ENCODE assay signal across 8 cellular contexts in genomic region chr22:21837184-21837979, GRCh38. TPM values are rescaled to one million over a fixed set of nuclear protein-coding genes. Genes with fewer than 3 reads are reported as not detected.
DNase-seq lines count a peak whose midpoint lies in the region; ATAC-seq and TF ChIP-seq lines count a peak whose summit lies in the region.

No MANE protein-coding gene starts in this region.

- H3K27me3 ChIP-seq in GM23248 (replicated peaks; ENCODE audit: insufficient read depth) (no peaks in the 10 kb centered on the region), gastrocnemius medialis (no peaks in the 10 kb centered on the region)

- H3K36me3 ChIP-seq in GM23248 (ENCODE audit: low read depth) (no peaks in the 10 kb centered on the region), gastrocnemius medialis (no peaks in the 10 kb centered on the region)

- intact Hi-C loops in activated B cell treated with CpG ODN at 0.5 μM for 24 hours (cut with micrococcal nuclease) (no loop called here), left ventricle myocardium superior (cut with micrococcal nuclease) (no loop called here), gastrocnemius medialis (cut with DNase I; ENCODE audit: low total_unique reads) (loop anchor here (5.0 kb wide), 1 partner anchor 125 kb away; no protein-coding TSS in a partner anchor)

- peak overlapping the region; percentile 45 for H3K4me3 ChIP-seq in GM23248
- no peak overlapping the region for H3K4me3 ChIP-seq in gastrocnemius medialis

- POLR2A ChIA-PET in activated B cell treated with CpG ODN at 0.5 μM for 24 hours (lab: Charles Lee), result no interaction called here

- H2AFZ ChIP-seq in GM23248, result no peak overlapping the region

- CTCF ChIA-PET in activated B cell treated with CpG ODN at 0.5 μM for 24 hours (lab: Charles Lee), result no interaction called here

- 2 to 5% methylated on average over 5 of the region's 5 CpGs for WGBS in GM23248 (ENCODE audit: low coverage in 1 of 2, low lambda C conversion rate in 2 of 2, missing lambda C conversion rate in 2 of 2), 2 experiments

- peaks cover 99% of the 10 kb centered on the region for H3K79me2 ChIP-seq in GM23248 (ENCODE audit: insufficient read depth)

- H3K36me3 Mint-ChIP-seq in activated B cell treated with CpG ODN at 0.5 μM for 24 hours (ENCODE audit: low read depth), result peaks cover 3% of the 10 kb centered on the region
- no peaks in the 10 kb centered on the region for H3K36me3 Mint-ChIP-seq in activated T-helper 17 cell treated with anti-CD3 and anti-CD28 coated beads, Interleukin-2, amount 50 U/mL, for 72 hours (ENCODE audit: low read depth)

- H3K9me3 Mint-ChIP-seq in activated B cell treated with CpG ODN at 0.5 μM for 24 hours, result no peaks in the 10 kb centered on the region
- H3K9me3 Mint-ChIP-seq in activated T-helper 17 cell treated with anti-CD3 and anti-CD28 coated beads, Interleukin-2, amount 50 U/mL, for 72 hours, result no peaks in the 10 kb centered on the region

- H3K4me1 ChIP-seq in GM23248 (ENCODE audit: insufficient read depth) (peaks cover 27% of the 10 kb centered on the region), gastrocnemius medialis (peaks cover 50 to 58% of the 10 kb centered on the region in 2 donors)

- H3K4me3 Mint-ChIP-seq in activated B cell treated with CpG ODN at 0.5 μM for 24 hours, result no peak overlapping the region
- H3K4me3 Mint-ChIP-seq in activated T-helper 17 cell treated with anti-CD3 and anti-CD28 coated beads, Interleukin-2, amount 50 U/mL, for 72 hours, result no peak overlapping the region

- TF ChIP-seq POLR2A in gastrocnemius medialis (IDR thresholded peaks at IDR 0.05), result no peak

- H3K27ac ChIP-seq in GM23248 (peak overlapping the region; percentile 82), gastrocnemius medialis (peak overlapping the region; percentile 77 to 87 (median 81))

- peaks cover 18% of the 10 kb centered on the region; the same call in 1 of the 2 replicates for H4K20me1 ChIP-seq in GM23248 (ENCODE audit: insufficient read depth)

- H3K4me1 Mint-ChIP-seq in activated B cell treated with CpG ODN at 0.5 μM for 24 hours, result peaks cover 59% of the 10 kb centered on the region
- H3K4me1 Mint-ChIP-seq in activated T-helper 17 cell treated with anti-CD3 and anti-CD28 coated beads, Interleukin-2, amount 50 U/mL, for 72 hours, result peaks cover 37% of the 10 kb centered on the region

- H3K4me2 ChIP-seq in GM23248 (ENCODE audit: unreplicated experiment), result peak overlapping the region; percentile 76

- H3K9me3 ChIP-seq in GM23248 (ENCODE audit: low read depth) (no peaks in the 10 kb centered on the region), gastrocnemius medialis (no peaks in the 10 kb centered on the region)

- DNase-seq in GM23248 (peak; percentile 92), activated B cell treated with CpG ODN at 0.5 μM for 24 hours (no peak), left ventricle myocardium superior (no peak), gastrocnemius medialis (no peak), cerebellum (ENCODE audit: low spot score) (no peak), GM20000 (ENCODE audit: low spot score) (no peak), hippocampal formation (lab: John Stamatoyannopoulos, UW) (no peak)

- H3K9ac ChIP-seq in GM23248, result peak overlapping the region; percentile 52

- TF ChIP-seq CTCF in activated B cell treated with CpG ODN at 0.5 μM for 24 hours (IDR thresholded peaks at IDR 0.05), result no peak
- TF ChIP-seq CTCF in gastrocnemius medialis (IDR thresholded peaks at IDR 0.05 in 4 of 5, conservative IDR thresholded peaks at IDR 0.05 in 1 of 5), result no peak
- no peak for TF ChIP-seq CTCF in GM20000 (IDR thresholded peaks at IDR 0.05; ENCODE audit: extremely low read depth, missing control alignments)

- H3K27me3 Mint-ChIP-seq in activated B cell treated with CpG ODN at 0.5 μM for 24 hours, result no peaks in the 10 kb centered on the region
- H3K27me3 Mint-ChIP-seq in activated T-helper 17 cell treated with anti-CD3 and anti-CD28 coated beads, Interleukin-2, amount 50 U/mL, for 72 hours, result no peaks in the 10 kb centered on the region

- peak overlapping the region; percentile 48 for H3K27ac Mint-ChIP-seq in activated B cell treated with CpG ODN at 0.5 μM for 24 hours
- no peak overlapping the region for H3K27ac Mint-ChIP-seq in activated T-helper 17 cell treated with anti-CD3 and anti-CD28 coated beads, Interleukin-2, amount 50 U/mL, for 72 hours

- H3F3A ChIP-seq in GM23248 (ENCODE audit: insufficient read depth), result peaks cover 31% of the 10 kb centered on the region; the same call in 1 of the 2 replicates

- ATAC-seq in activated B cell treated with CpG ODN at 0.5 μM for 24 hours (ENCODE audit: low read depth) (no peak), left ventricle myocardium superior (peak; percentile 94), gastrocnemius medialis (peak; percentile 92 to 93)
- ATAC-seq in activated T-helper 17 cell treated with anti-CD3 and anti-CD28 coated beads, Interleukin-2, amount 50 U/mL, for 72 hours (replicated peaks), result no peak

- in situ Hi-C loops in GM23248 (cut with MboI), result no loop called here
- in situ Hi-C loops in gastrocnemius medialis (cut with MboI; ENCODE audit: low sequenced_read_pairs in 4 of 4), result loop anchor here in 1 of 4 donors (25.0 kb wide), 1 partner anchor 100 kb away; the partner anchor contains the start of gene YPEL1

- no peaks in the 10 kb centered on the region for H3K9me2 ChIP-seq in GM23248 (ENCODE audit: insufficient read depth)

RNA-seq across cellular contexts. Expression of gene MAPK1, which starts 30.1 kb away (rescaled TPM):
- 70.2 and 72.3 TPM in 2 replicates for total RNA-seq in GM23248 (2014; rRNA removed; shearing (Covaris generic))
- 76.0 and 83.6 TPM in 2 replicates for polyA plus RNA-seq in GM23248 (2016; fragmentation: Nextera tagmentation; extraction: Ambion mirVana)
- 130 and 149 TPM in 2 replicates for total RNA-seq in activated B cell treated with CpG ODN at 0.5 μM for 24 hours
- 80.5 TPM for total RNA-seq in left ventricle myocardium superior
- 10 to 100 TPM; 39.8 to 79.5 (median 57.2) TPM for total RNA-seq in gastrocnemius medialis
- 59.7 TPM for total RNA-seq in cerebellum
- total RNA-seq in activated T-helper 17 cell treated with anti-CD3 and anti-CD28 coated beads, Interleukin-2, amount 50 U/mL, for 72 hours, result 10 to 100 TPM; 48.6 to 70.7 TPM

Comparison
In these comparisons a context has a peak if more than half of its experiments do, and no peak if none do; other contexts are left out.
1. ATAC-seq: peak in left ventricle myocardium superior (single experiment) and gastrocnemius medialis (2 of 2); none in activated B cell treated with CpG ODN at 0.5 μM for 24 hours (single experiment) and activated T-helper 17 cell treated with anti-CD3 and anti-CD28 coated beads, Interleukin-2, amount 50 U/mL, for 72 hours (single experiment).